Comparison of ENCODE assay signal across 8 cellular contexts in the genomic region with DNA sequence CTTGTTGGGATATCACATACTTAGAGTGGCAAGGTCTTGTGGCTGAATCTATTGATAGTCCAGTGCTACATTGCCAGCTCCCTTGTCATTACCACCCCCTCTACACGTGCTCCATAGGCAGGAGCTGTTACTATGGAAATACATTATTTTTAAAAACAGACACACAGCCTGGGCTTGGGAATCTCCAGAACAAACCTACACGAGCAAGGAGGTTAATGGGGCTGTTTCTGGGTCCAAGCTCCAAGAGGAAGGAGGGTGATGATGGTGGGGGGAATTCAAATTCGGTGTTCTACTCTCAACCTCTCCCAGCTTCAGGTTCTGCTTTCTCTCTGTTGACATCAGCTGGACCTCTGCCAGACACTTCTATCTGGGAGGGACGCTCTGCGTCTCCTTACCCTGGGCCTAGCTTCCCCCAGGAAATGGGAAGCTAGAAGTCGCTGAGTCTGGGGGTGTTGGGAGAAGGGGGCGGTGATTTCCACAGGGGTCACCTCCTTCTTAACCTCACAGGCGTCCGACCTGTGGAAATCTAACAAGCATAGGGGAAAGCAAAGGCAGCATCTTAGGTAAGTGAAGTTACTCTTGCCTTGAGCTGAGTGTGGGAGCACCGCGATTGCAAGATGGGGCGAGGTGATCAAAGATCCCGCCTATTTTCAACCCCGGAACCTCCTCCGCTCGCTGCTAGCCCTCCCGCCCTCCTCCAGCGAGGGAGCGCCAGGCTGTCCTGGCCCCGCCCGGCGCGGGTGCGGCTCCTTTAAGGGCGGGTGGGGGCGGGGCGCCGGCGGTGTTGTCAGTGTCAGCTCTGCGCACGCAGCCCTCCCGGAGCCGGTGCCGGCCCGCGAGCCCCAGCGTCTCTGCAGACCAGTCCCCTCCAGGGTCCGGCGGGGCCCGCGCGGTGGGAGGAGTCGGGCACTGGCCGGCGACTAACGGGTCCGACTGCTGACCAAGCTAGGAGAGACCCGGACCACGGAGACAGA. TPM values are rescaled to one million over a fixed set of nuclear protein-coding genes. Genes with fewer than 3 reads are reported as not detected.
DNase-seq lines count a peak whose midpoint lies in the region; ATAC-seq and TF ChIP-seq lines count a peak whose summit lies in the region.

C2CD2L (plus strand) TSS at position 781 of the 974 bp plus-strand sequence. CDS start 398 bp downstream, outside the sequence.

- no peaks in the 10 kb centered on the region for H3K36me3 ChIP-seq in GM23248 (ENCODE audit: low read depth)

- H3K79me2 ChIP-seq in GM23248 (ENCODE audit: insufficient read depth): peaks cover 44% of the 10 kb centered on the region

- H3K9ac ChIP-seq in GM23248: peak within 1 kb of the TSS; percentile 90

- DNase-seq in DMS79 treated with DMSO at 0.1 percent for 48 hours (lab: John Stamatoyannopoulos, UW) (peak; percentile 88), GM23248 (peak; percentile 98), LNCaP clone FGC (ENCODE audit: low read depth) (peak; percentile 71), RWPE1 (ENCODE audit: low spot score) (peak; percentile 91), fibroblast of peridontal ligament (ENCODE audit: extremely low read depth) (peak; percentile 82)
- peak; percentile 67 to 86 for DNase-seq in activated T-helper 1 cell treated with anti-CD3 and anti-CD28 coated beads, Interleukin-2, amount 50 U/mL, for 16 hours (ENCODE audit: low read depth in 1 of 2, low spot score in 1 of 2)
- DNase-seq in natural killer cell treated with Interleukin-12 subunit alpha and Interleukin-12 subunit beta and Interleukin-15 and Interleukin-18, amount 100 ng/mL, for 72 hours (ENCODE audit: low spot score): peak; percentile 94
- DNase-seq in stimulated activated naive CD4-positive, alpha-beta T cell (lab: John Stamatoyannopoulos, UW): peak; percentile 77 to 90 (median 86)

- peaks cover 16% of the 10 kb centered on the region; the same call in 1 of the 2 replicates for H3F3A ChIP-seq in GM23248 (ENCODE audit: insufficient read depth)

- no peaks in the 10 kb centered on the region for H4K20me1 ChIP-seq in GM23248 (ENCODE audit: insufficient read depth)

- in situ Hi-C loops in GM23248 (cut with MboI): no loop called here

- peaks cover 6% of the 10 kb centered on the region for H3K36me3 Mint-ChIP-seq in natural killer cell treated with Interleukin-12 subunit alpha and Interleukin-12 subunit beta and Interleukin-15 and Interleukin-18, amount 100 ng/mL, for 72 hours

- peaks cover 39 to 46% of the 10 kb centered on the region in 2 donors for H3K4me1 Mint-ChIP-seq in natural killer cell treated with Interleukin-12 subunit alpha and Interleukin-12 subunit beta and Interleukin-15 and Interleukin-18, amount 100 ng/mL, for 72 hours (ENCODE audit: low read depth in 2 of 2)

- no peaks in the 10 kb centered on the region for H3K9me3 Mint-ChIP-seq in natural killer cell treated with Interleukin-12 subunit alpha and Interleukin-12 subunit beta and Interleukin-15 and Interleukin-18, amount 100 ng/mL, for 72 hours

- CTCF ChIA-PET in RWPE1 (lab: Yijun Ruan, JAX): interaction anchor here (0.6 to 1.1 kb wide), 3 partner anchors 12 to 535 kb away, joined by 3 read pairs; partner anchors contain the start of gene CBL

- H3K4me2 ChIP-seq in GM23248 (ENCODE audit: unreplicated experiment): peak within 1 kb of the TSS; percentile 84

- 1 to 2% methylated on average over 17 to 49 of the region's 49 CpGs for WGBS in GM23248 (ENCODE audit: low coverage in 1 of 2, low lambda C conversion rate in 2 of 2, missing lambda C conversion rate in 2 of 2), 2 experiments

- H3K27ac ChIP-seq in GM23248 (peak within 1 kb of the TSS; percentile 75), RWPE1 (peak within 1 kb of the TSS; percentile 87)

- H3K27me3 Mint-ChIP-seq in natural killer cell treated with Interleukin-12 subunit alpha and Interleukin-12 subunit beta and Interleukin-15 and Interleukin-18, amount 100 ng/mL, for 72 hours: no peaks in the 10 kb centered on the region

- POLR2A ChIA-PET in RWPE1 (lab: Yijun Ruan, JAX; ENCODE audit: low non-redundant PET): no interaction called here

- TF ChIP-seq CTCF in LNCaP clone FGC (IDR thresholded peaks at IDR 0.05; ENCODE audit: control insufficient read depth, extremely low read depth, insufficient read depth) (no peak), RWPE1 (conservative IDR thresholded peaks at IDR 0.05; ENCODE audit: low read depth) (no peak)

- peak within 1 kb of the TSS; percentile 97 for H3K4me3 Mint-ChIP-seq in natural killer cell treated with Interleukin-12 subunit alpha and Interleukin-12 subunit beta and Interleukin-15 and Interleukin-18, amount 100 ng/mL, for 72 hours

- peak within 1 kb of the TSS; percentile 94 for H3K4me3 ChIP-seq in GM23248
- H3K4me3 ChIP-seq in LNCaP clone FGC (ENCODE audit: low read depth, low read length): peak within 1 kb of the TSS; percentile 73

- H3K4me1 ChIP-seq in GM23248 (ENCODE audit: insufficient read depth): peaks cover 24% of the 10 kb centered on the region

- peak within 1 kb of the TSS; percentile 96 for H2AFZ ChIP-seq in GM23248

- H3K27me3 ChIP-seq in GM23248 (replicated peaks; ENCODE audit: insufficient read depth): no peaks in the 10 kb centered on the region

- H3K9me3 ChIP-seq in GM23248 (ENCODE audit: low read depth): no peaks in the 10 kb centered on the region

- peak; percentile 96 to 98 for ATAC-seq in natural killer cell treated with Interleukin-12 subunit alpha and Interleukin-12 subunit beta and Interleukin-15 and Interleukin-18, amount 100 ng/mL, for 72 hours

- no peaks in the 10 kb centered on the region for H3K9me2 ChIP-seq in GM23248 (ENCODE audit: insufficient read depth)

- peak within 1 kb of the TSS; percentile 81 to 91 for H3K27ac Mint-ChIP-seq in natural killer cell treated with Interleukin-12 subunit alpha and Interleukin-12 subunit beta and Interleukin-15 and Interleukin-18, amount 100 ng/mL, for 72 hours

RNA-seq across cellular contexts. Expression of gene C2CD2L, which starts in this region (rescaled TPM):
- total RNA-seq in GM23248 (2014; rRNA removed; shearing (Covaris generic)): 4.1 and 4.7 TPM in 2 replicates
- 2.6 and 3.1 TPM in 2 replicates for polyA plus RNA-seq in GM23248 (2016; fragmentation: Nextera tagmentation; extraction: Ambion mirVana)
- total RNA-seq in natural killer cell treated with Interleukin-12 subunit alpha and Interleukin-12 subunit beta and Interleukin-15 and Interleukin-18, amount 100 ng/mL, for 72 hours: 10 to 100 TPM; 37.9 to 58.4 TPM

Comparison
In these comparisons a context has a peak if more than half of its experiments do, and no peak if none do; other contexts are left out.
1. Peak in every context shown above with its lines: DNase-seq, ATAC-seq, H3K4me3 ChIP-seq and H3K27ac ChIP-seq.